ENCODE assay signal across 4 cellular contexts in genomic region chr16:55253987-55254386, GRCh38.
"Had no signal": no experiment of that assay in that cellular context is flagged by ENCODE, and none has a peak within 500 bp of the region (broad histone marks: within the 10 kb centered on the region; RNA-seq: fewer than 3 reads in every experiment).

No MANE protein-coding gene starts in this region.

- H3K36me3 ChIP-seq: HAP-1 had no signal

- H3K4me1 ChIP-seq: HAP-1 had no signal

- H3K9me3 ChIP-seq: HAP-1 had no signal

- H3K4me3 ChIP-seq: GM23248, GM23338, HAP-1 had no signal

- H3K27ac ChIP-seq: GM23248 had no signal

- ATAC-seq: GM23338, HCT116 had no signal
